1 cellular context compared by ENCODE assay signal in the genomic region with DNA sequence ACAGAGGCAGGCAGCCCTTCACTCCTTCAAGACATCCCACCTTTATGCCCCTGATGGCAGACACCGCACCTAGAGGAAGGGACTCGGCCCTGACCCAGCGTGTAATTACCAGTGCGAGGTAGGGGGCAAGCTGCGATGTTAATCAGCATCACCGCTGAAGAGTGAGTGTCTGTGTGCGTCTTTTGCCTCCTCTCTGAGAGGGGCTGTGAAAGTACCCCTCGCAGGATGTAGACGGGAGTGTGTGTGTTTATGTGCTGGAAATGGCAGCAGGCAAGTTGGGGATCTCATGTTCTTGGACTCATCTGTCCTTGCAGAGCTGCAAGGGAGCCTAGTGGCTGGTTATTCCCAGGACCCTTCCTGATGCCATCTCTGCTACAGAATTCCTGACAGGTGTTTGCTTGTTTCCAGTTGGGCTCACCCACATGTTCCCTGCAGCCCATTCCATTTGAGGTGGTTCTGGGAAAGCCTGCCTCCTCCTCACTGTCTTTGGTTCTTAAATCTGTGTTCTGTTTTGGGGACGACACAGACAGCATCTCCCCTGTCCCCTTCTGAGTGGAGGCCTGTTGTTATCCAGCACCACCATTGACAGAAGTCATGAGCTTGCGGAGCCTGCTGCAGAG.
TF ChIP-seq lines count a peak whose summit lies in the region.

No MANE protein-coding gene starts in this region.

TF ChIP-seq in WTC11, 78 proteins besides CTCF, POLR2A, EP300 and RAD21 (continued from another document):
- TF ChIP-seq, protein P1, sequence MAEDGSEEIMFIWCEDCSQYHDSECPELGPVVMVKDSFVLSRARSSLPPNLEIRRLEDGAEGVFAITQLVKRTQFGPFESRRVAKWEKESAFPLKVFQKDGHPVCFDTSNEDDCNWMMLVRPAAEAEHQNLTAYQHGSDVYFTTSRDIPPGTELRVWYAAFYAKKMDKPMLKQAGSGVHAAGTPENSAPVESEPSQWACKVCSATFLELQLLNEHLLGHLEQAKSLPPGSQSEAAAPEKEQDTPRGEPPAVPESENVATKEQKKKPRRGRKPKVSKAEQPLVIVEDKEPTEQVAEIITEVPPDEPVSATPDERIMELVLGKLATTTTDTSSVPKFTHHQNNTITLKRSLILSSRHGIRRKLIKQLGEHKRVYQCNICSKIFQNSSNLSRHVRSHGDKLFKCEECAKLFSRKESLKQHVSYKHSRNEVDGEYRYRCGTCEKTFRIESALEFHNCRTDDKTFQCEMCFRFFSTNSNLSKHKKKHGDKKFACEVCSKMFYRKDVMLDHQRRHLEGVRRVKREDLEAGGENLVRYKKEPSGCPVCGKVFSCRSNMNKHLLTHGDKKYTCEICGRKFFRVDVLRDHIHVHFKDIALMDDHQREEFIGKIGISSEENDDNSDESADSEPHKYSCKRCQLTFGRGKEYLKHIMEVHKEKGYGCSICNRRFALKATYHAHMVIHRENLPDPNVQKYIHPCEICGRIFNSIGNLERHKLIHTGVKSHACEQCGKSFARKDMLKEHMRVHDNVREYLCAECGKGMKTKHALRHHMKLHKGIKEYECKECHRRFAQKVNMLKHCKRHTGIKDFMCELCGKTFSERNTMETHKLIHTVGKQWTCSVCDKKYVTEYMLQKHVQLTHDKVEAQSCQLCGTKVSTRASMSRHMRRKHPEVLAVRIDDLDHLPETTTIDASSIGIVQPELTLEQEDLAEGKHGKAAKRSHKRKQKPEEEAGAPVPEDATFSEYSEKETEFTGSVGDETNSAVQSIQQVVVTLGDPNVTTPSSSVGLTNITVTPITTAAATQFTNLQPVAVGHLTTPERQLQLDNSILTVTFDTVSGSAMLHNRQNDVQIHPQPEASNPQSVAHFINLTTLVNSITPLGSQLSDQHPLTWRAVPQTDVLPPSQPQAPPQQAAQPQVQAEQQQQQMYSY (CRISPR knock-in tag; IDR thresholded peaks at IDR 0.05), result no peak
- TF ChIP-seq, protein P2, sequence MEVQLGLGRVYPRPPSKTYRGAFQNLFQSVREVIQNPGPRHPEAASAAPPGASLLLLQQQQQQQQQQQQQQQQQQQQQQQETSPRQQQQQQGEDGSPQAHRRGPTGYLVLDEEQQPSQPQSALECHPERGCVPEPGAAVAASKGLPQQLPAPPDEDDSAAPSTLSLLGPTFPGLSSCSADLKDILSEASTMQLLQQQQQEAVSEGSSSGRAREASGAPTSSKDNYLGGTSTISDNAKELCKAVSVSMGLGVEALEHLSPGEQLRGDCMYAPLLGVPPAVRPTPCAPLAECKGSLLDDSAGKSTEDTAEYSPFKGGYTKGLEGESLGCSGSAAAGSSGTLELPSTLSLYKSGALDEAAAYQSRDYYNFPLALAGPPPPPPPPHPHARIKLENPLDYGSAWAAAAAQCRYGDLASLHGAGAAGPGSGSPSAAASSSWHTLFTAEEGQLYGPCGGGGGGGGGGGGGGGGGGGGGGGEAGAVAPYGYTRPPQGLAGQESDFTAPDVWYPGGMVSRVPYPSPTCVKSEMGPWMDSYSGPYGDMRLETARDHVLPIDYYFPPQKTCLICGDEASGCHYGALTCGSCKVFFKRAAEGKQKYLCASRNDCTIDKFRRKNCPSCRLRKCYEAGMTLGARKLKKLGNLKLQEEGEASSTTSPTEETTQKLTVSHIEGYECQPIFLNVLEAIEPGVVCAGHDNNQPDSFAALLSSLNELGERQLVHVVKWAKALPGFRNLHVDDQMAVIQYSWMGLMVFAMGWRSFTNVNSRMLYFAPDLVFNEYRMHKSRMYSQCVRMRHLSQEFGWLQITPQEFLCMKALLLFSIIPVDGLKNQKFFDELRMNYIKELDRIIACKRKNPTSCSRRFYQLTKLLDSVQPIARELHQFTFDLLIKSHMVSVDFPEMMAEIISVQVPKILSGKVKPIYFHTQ (CRISPR knock-in tag; IDR thresholded peaks at IDR 0.05), result no peak
- no peak for TF ChIP-seq RORB (CRISPR knock-in tag; IDR thresholded peaks at IDR 0.05)
- no peak for TF ChIP-seq TCF7 (CRISPR knock-in tag; IDR thresholded peaks at IDR 0.05; ENCODE audit: low read depth)
- TF ChIP-seq PRRX2 (CRISPR knock-in tag; IDR thresholded peaks at IDR 0.05), result no peak
- no peak for TF ChIP-seq GTF2I (CRISPR knock-in tag; conservative IDR thresholded peaks at IDR 0.05)
